In genomic region chr2:72148391-72148974, GRCh38 we compare ENCODE assay signal across 8 cellular contexts. TPM values are rescaled to one million over a fixed set of nuclear protein-coding genes. Genes with fewer than 3 reads are reported as not detected.
A peak's percentile ranks its signal among the peaks of the same experiment; 100 is the strongest.
DNase-seq lines count a peak whose midpoint lies in the region; ATAC-seq, FAIRE-seq and TF ChIP-seq lines count a peak whose summit lies in the region.

No MANE protein-coding gene starts in this region.

- peak overlapping the region in 2 of 3 experiments; percentile 42 for H3K4me3 ChIP-seq in endothelial cell of umbilical vein (replicated peaks in 1 of 3; ENCODE audit: insufficient read depth in 1 of 3, low read depth in 1 of 3, low read length in 3 of 3)
- H3K4me3 ChIP-seq in neuronal stem cell (ENCODE audit: low read length in 2 of 2): peak overlapping the region; percentile 35 to 73

- TF ChIP-seq POLR2A in endothelial cell of umbilical vein (IDR thresholded peaks at IDR 0.05; ENCODE audit: low read depth, low read length): no peak

- H3K36me3 ChIP-seq in endothelial cell of umbilical vein (ENCODE audit: control insufficient read depth in 2 of 2, extremely low read depth in 1 of 2, insufficient read depth in 2 of 2, low read length in 2 of 2): no peaks in the 10 kb centered on the region
- H3K36me3 ChIP-seq in neuronal stem cell (replicated peaks in 1 of 2; ENCODE audit: control insufficient read depth in 2 of 2, insufficient read depth in 2 of 2, low read length in 2 of 2): no peaks in the 10 kb centered on the region

- H3K4ac ChIP-seq in neuronal stem cell (ENCODE audit: low read length): no peak overlapping the region

- H2BK120ac ChIP-seq in neuronal stem cell (ENCODE audit: low read depth, low read length): no peak overlapping the region

- no peak overlapping the region for H3K18ac ChIP-seq in neuronal stem cell (ENCODE audit: low read length)

- H3K9ac ChIP-seq in endothelial cell of umbilical vein (replicated peaks; ENCODE audit: extremely low read depth, insufficient read depth, low read length) (no peak overlapping the region), neuronal stem cell (ENCODE audit: low read depth, low read length, poor library complexity) (no peak overlapping the region)

- no peak overlapping the region for H2BK12ac ChIP-seq in neuronal stem cell (ENCODE audit: low read length)

- no peak overlapping the region for H2BK15ac ChIP-seq in neuronal stem cell (ENCODE audit: low read length)

- POLR2A ChIA-PET in endothelial cell of umbilical vein (lab: Charles Lee): no interaction called here

- no peaks in the 10 kb centered on the region for H4K20me1 ChIP-seq in endothelial cell of umbilical vein (replicated peaks; ENCODE audit: control insufficient read depth, extremely low read depth, insufficient read depth, low read length)

- no peak overlapping the region for H2BK5ac ChIP-seq in neuronal stem cell (ENCODE audit: low read length)

- H3K9me3 ChIP-seq in endothelial cell of umbilical vein (replicated peaks; ENCODE audit: control insufficient read depth, insufficient read depth, low read length): no peaks in the 10 kb centered on the region
- peaks cover 7 to 10% of the 10 kb centered on the region in 2 donors for H3K9me3 ChIP-seq in neuronal stem cell (replicated peaks in 1 of 2; ENCODE audit: control insufficient read depth in 2 of 2, insufficient read depth in 1 of 2, low read depth in 1 of 2, low read length in 2 of 2)

- no peaks in the 10 kb centered on the region for H3K9me1 ChIP-seq in endothelial cell of umbilical vein (replicated peaks; ENCODE audit: control insufficient read depth, extremely low read depth, insufficient read depth, low read length)

- no peak overlapping the region for H3K14ac ChIP-seq in neuronal stem cell (ENCODE audit: low read length)

- ATAC-seq in GM18520 (IDR thresholded peaks at IDR 0.05; ENCODE audit: unreplicated experiment) (no peak), HG02759 (IDR thresholded peaks at IDR 0.05; ENCODE audit: unreplicated experiment) (no peak), HG02970 (IDR thresholded peaks at IDR 0.05; ENCODE audit: low FRiP score, unreplicated experiment) (no peak)

- no peak overlapping the region for H2AFZ ChIP-seq in endothelial cell of umbilical vein (ENCODE audit: low read depth, low read length)
- H2AFZ ChIP-seq in neuronal stem cell (ENCODE audit: low read length): peak overlapping the region; percentile 76

- H3K4me2 ChIP-seq in endothelial cell of umbilical vein (ENCODE audit: insufficient read depth, low read length) (peak overlapping the region; percentile 51), neuronal stem cell (ENCODE audit: insufficient read depth, low read length, poor library complexity, severe bottlenecking) (peak overlapping the region; percentile 78)

- H4K8ac ChIP-seq in neuronal stem cell (ENCODE audit: low read depth, low read length): no peak overlapping the region

- DNase-seq in GM03348 (ENCODE audit: low spot score) (peak; percentile 74), RKO (ENCODE audit: low spot score) (peak; percentile 34), endothelial cell of umbilical vein (ENCODE audit: low read depth, low spot score) (no peak), neuronal stem cell (ENCODE audit: low spot score) (no peak), NCI-H1105 treated with DMSO at 0.1 percent for 48 hours (lab: John Stamatoyannopoulos, UW) (no peak)

- WGBS in neuronal stem cell (ENCODE audit: extremely low coverage in 2 of 2, insufficient read length in 2 of 2, insufficient replicate concordance in 1 of 2), 2 donors: no CpG with 5 or more reads among the region's 62 CpGs

- H3K4me1 ChIP-seq in endothelial cell of umbilical vein (ENCODE audit: control insufficient read depth, extremely low read depth, insufficient read depth, low read length) (peaks cover 22% of the 10 kb centered on the region), neuronal stem cell (ENCODE audit: control insufficient read depth in 2 of 2, insufficient read depth in 1 of 2, low read depth in 1 of 2, low read length in 2 of 2) (peaks cover 11 to 23% of the 10 kb centered on the region in 2 donors)

- H4K91ac ChIP-seq in neuronal stem cell (ENCODE audit: low read depth, low read length, poor library complexity): no peak overlapping the region

- H3K79me2 ChIP-seq in endothelial cell of umbilical vein (ENCODE audit: control insufficient read depth, insufficient read depth, low read length): no peaks in the 10 kb centered on the region

- H3K27me3 ChIP-seq in endothelial cell of umbilical vein (ENCODE audit: control insufficient read depth in 2 of 2, insufficient read depth in 2 of 2, low read length in 2 of 2) (peaks cover 42 to 61% of the 10 kb centered on the region in 2 experiments), neuronal stem cell (ENCODE audit: control insufficient read depth in 3 of 3, insufficient read depth in 3 of 3, low read depth in 1 of 3, low read length in 3 of 3) (peaks cover 40 to 91% (median 74%) of the 10 kb centered on the region in 3 experiments)

- no peak for FAIRE-seq in endothelial cell of umbilical vein (lab: Jason Lieb, UNC)

- dilution Hi-C loops in endothelial cell of umbilical vein (cut with MboI; ENCODE audit: extremely low pct_ligation_motif_present, low sequenced_read_pairs): no loop called here

- H3K23ac ChIP-seq in neuronal stem cell (ENCODE audit: low read depth, low read length, poor library complexity): no peak overlapping the region

- intact Hi-C loops in endothelial cell of umbilical vein (cut with micrococcal nuclease): no loop called here

- no peak for TF ChIP-seq CTCF in endothelial cell of umbilical vein (IDR thresholded peaks at IDR 0.05; ENCODE audit: extremely low read depth in 1 of 2, insufficient read depth in 1 of 2, low read depth in 1 of 2, low read length in 2 of 2)

- H3K27ac ChIP-seq in endothelial cell of umbilical vein (ENCODE audit: insufficient read depth, low read depth, low read length): no peak overlapping the region
- H3K27ac ChIP-seq in neuronal stem cell (replicated peaks; ENCODE audit: low read length): no peak overlapping the region

- H2AK5ac ChIP-seq in neuronal stem cell (ENCODE audit: low read depth, low read length): no peak overlapping the region

- BruUV-seq in endothelial cell of umbilical vein (replicated peaks; lab: Mats Ljungman, UMichigan): no TSS peak

- CTCF ChIA-PET in endothelial cell of umbilical vein (lab: Charles Lee): interaction anchor here (0.9 to 6.6 kb wide), 9 partner anchors 11 to 1147 kb away, joined by 3 to 174 read pairs (median 4); no protein-coding TSS in a partner anchor

- no peaks in the 10 kb centered on the region for H3K79me1 ChIP-seq in neuronal stem cell (ENCODE audit: low read depth, low read length)

TF ChIP-seq in endothelial cell of umbilical vein, 7 proteins besides CTCF, POLR2A, EP300 and RAD21:
- no peak for TF ChIP-seq MYC (IDR thresholded peaks at IDR 0.05; ENCODE audit: low read depth, low read length)
- no peak for TF ChIP-seq EZH2 (IDR thresholded peaks at IDR 0.05; ENCODE audit: borderline replicate concordance, low read depth, low read length, severe bottlenecking)
- no peak for TF ChIP-seq FOS (IDR thresholded peaks at IDR 0.05; ENCODE audit: borderline replicate concordance, insufficient read depth, low read length)
- TF ChIP-seq JUN (IDR thresholded peaks at IDR 0.05; ENCODE audit: borderline replicate concordance, insufficient read depth, insufficient read length, low read depth): no peak
- no peak for TF ChIP-seq MAX (IDR thresholded peaks at IDR 0.05; ENCODE audit: insufficient read depth, insufficient read length)
- TF ChIP-seq POLR2AphosphoS5 (IDR thresholded peaks at IDR 0.05; ENCODE audit: insufficient read depth, low read depth, low read length): no peak
- no peak for TF ChIP-seq GATA2 (IDR thresholded peaks at IDR 0.05; ENCODE audit: insufficient read depth, insufficient read length, low read depth, low read length)

RNA-seq across cellular contexts. Expression of gene CYP26B1, which starts 0.8 kb away (rescaled TPM):
- 0.76 and 1.1 TPM in 2 replicates for total RNA-seq in endothelial cell of umbilical vein
- 0.06 and 0.30 TPM in 2 replicates for polyA plus RNA-seq in endothelial cell of umbilical vein
- polyA plus RNA-seq in endothelial cell of umbilical vein (2011; cell fraction: cytosol; rRNA removed): 0.35 and 0.63 TPM in 2 replicates
- 1.3 and 1.4 TPM in 2 replicates for polyA plus RNA-seq in endothelial cell of umbilical vein (2011; cell fraction: nucleus; rRNA removed)
- polyA plus RNA-seq in endothelial cell of umbilical vein (2012): 1.1 and 2.4 TPM in 2 replicates
- 0.28 and 0.34 TPM in 2 replicates for polyA minus RNA-seq in endothelial cell of umbilical vein
- 3.9 TPM for polyA minus RNA-seq in endothelial cell of umbilical vein (2011; cell fraction: cytosol; rRNA and poly(A)+ RNA removed)
- polyA minus RNA-seq in endothelial cell of umbilical vein (2011; cell fraction: nucleus; rRNA and poly(A)+ RNA removed): 0.58 and 1.3 TPM in 2 replicates
- 1.0 TPM for polyA plus RNA-seq in neuronal stem cell (2013, experiment 1 of 2)
- 0.68 TPM for polyA plus RNA-seq in neuronal stem cell (2013, experiment 2 of 2)

Comparison
In these comparisons a context has a peak if more than half of its experiments do, and no peak if none do; other contexts are left out.
1. DNase-seq: peak in GM03348 (single experiment) and RKO (single experiment); none in endothelial cell of umbilical vein (single experiment), neuronal stem cell (single experiment) and NCI-H1105 treated with DMSO at 0.1 percent for 48 hours (single experiment).